25 cellular contexts compared by ENCODE assay signal in the genomic region with DNA sequence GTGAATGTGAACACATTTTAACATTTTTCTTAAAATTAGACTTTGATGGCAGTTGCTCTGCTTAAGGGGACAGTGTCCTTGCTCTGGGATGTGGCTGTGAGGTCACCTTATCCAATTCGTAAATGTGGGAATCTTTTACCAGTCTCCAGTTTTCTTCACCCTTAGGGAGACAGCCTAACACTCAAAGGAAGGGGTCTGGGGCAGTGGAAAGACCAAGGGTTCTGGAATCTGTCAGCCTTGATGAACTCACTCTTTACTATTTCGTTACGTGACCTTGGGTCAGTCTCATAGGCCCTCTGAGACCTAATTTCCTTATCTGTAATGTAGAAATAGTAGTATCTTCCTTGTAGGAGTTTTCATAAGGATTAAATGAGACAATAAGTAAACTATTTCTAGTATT.
"Had no signal": no experiment of that assay in that cellular context is flagged by ENCODE, and none has a peak within 500 bp of the region (broad histone marks: within the 10 kb centered on the region; RNA-seq: fewer than 3 reads in every experiment).

No MANE protein-coding gene starts in this region.

- ATAC-seq: natural killer cell treated with Interleukin-12 subunit alpha and Interleukin-12 subunit beta and Interleukin-15 and Interleukin-18, amount 100 ng/mL, for 72 hours; stimulated activated naive CD8-positive, alpha-beta T cell treated with anti-CD3 and anti-CD28 coated beads, Interleukin-15, amount 100 ng/mL, for 72 hours had no signal

- H3K9me3 ChIP-seq: neutrophil, sigmoid colon, thyroid gland had no signal

- H3K4me3 Mint-ChIP-seq: immature natural killer cell; memory B cell; naive B cell; natural killer cell treated with Interleukin-12 subunit alpha and Interleukin-12 subunit beta and Interleukin-15 and Interleukin-18, amount 100 ng/mL, for 72 hours; neural crest cell; stimulated activated naive CD8-positive, alpha-beta T cell treated with anti-CD3 and anti-CD28 coated beads, Interleukin-15, amount 100 ng/mL, for 72 hours; type B pancreatic cell had no signal

- H3K9ac ChIP-seq: parathyroid adenoma had no signal

- H3K27ac Mint-ChIP-seq: immature natural killer cell; memory B cell; natural killer cell treated with Interleukin-12 subunit alpha and Interleukin-12 subunit beta and Interleukin-15 and Interleukin-18, amount 100 ng/mL, for 72 hours; progenitor cell of endocrine pancreas; stimulated activated naive CD8-positive, alpha-beta T cell treated with anti-CD3 and anti-CD28 coated beads, Interleukin-15, amount 100 ng/mL, for 72 hours; type B pancreatic cell had no signal

- H3K36me3 Mint-ChIP-seq: immature natural killer cell; naive B cell; natural killer cell treated with Interleukin-12 subunit alpha and Interleukin-12 subunit beta and Interleukin-15 and Interleukin-18, amount 100 ng/mL, for 72 hours; type B pancreatic cell had no signal

- H3K4me3 ChIP-seq: dorsolateral prefrontal cortex, lung, sigmoid colon, thyroid gland had no signal

- FAIRE-seq: colon, frontal cortex, keratinocyte, small intestine had no signal

- H3K9me3 Mint-ChIP-seq: immature natural killer cell, naive B cell had no signal

- H3K27ac ChIP-seq: dorsolateral prefrontal cortex, neutrophil, parathyroid adenoma, sigmoid colon, thyroid gland had no signal

- H2AFZ ChIP-seq: parathyroid adenoma had no signal

- H3K79me2 ChIP-seq: parathyroid adenoma had no signal

- H3K4me1 ChIP-seq: parathyroid adenoma had no signal

- H3K27me3 ChIP-seq: dorsolateral prefrontal cortex, neutrophil, sigmoid colon, thyroid gland had no signal

- H3K36me3 ChIP-seq: neutrophil, sigmoid colon, thyroid gland had no signal

- DNase-seq: dorsolateral prefrontal cortex; effector CD4-positive, alpha-beta T cell; hypothalamus; immature natural killer cell; naive B cell; sigmoid colon; small intestine; stimulated activated CD4-positive, alpha-beta T cell treated with anti-CD3 and anti-CD28 coated beads, Interleukin-12 subunit alpha, Interleukin-12 subunit beta, amount 100 ng/mL, for 4 hours; stimulated activated CD4-positive, alpha-beta T cell treated with anti-CD3 and anti-CD28 coated beads, Interleukin-1b, Interleukin-23, amount 100 ng/mL, for 48 hours; stimulated activated CD4-positive, alpha-beta T cell treated with anti-CD3 and anti-CD28 coated beads, Interleukin-4, amount 100 ng/mL, for 1 hour; stimulated activated CD8-positive, alpha-beta memory T cell treated with anti-CD3 and anti-CD28 coated beads, Interleukin-4, amount 100 ng/mL, for 48 hours; stimulated activated naive CD4-positive, alpha-beta T cell; stimulated activated naive CD8-positive, alpha-beta T cell treated with anti-CD3 and anti-CD28 coated beads, Interleukin-15, amount 100 ng/mL, for 72 hours; thyroid gland had no signal

- H3K27me3 Mint-ChIP-seq: memory B cell; naive B cell; progenitor cell of endocrine pancreas; stimulated activated naive CD8-positive, alpha-beta T cell treated with anti-CD3 and anti-CD28 coated beads, Interleukin-15, amount 100 ng/mL, for 72 hours; type B pancreatic cell had no signal
